ENCODE assay signal across 16 cellular contexts in the genomic region with DNA sequence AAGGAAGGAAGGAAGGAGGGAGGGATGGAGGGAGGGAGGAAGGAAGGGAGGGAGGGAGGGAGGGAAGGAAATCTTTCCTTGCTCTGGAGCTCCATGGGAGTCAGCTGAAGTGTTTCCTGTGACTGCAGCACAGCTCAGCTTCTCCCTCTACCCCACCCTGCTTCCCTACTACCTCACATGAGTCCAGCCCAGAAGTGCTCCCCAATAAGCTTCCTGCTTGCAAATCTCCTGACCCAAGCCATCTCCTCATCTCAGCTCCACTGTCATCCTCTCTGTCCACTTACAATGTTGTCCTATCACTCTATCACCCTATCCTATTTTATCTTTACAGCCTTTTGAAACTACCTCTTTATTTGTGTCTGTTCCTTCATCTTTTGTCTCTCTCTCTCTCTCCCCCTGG. TPM values are rescaled to one million over a fixed set of nuclear protein-coding genes. Genes with fewer than 3 reads are reported as not detected.
DNase-seq lines count a peak whose midpoint lies in the region; TF ChIP-seq lines count a peak whose summit lies in the region.
"Had no signal": no experiment of that assay in that cellular context is flagged by ENCODE, and none has a peak within 500 bp of the region (broad histone marks: within the 10 kb centered on the region; RNA-seq: fewer than 3 reads in every experiment).

No MANE protein-coding gene starts in this region.

- H3K27ac ChIP-seq in KOPT-K1 (ENCODE audit: low read depth, low read length, poor library complexity, severe bottlenecking): peak overlapping the region; percentile 80
- H3K27ac ChIP-seq: suprapubic skin had no signal

- peak overlapping the region; percentile 87 for H3K27ac Mint-ChIP-seq in activated naive CD4-positive, alpha-beta T cell treated with anti-CD3 and anti-CD28 coated beads, Interleukin-2, amount 10 ng/mL, durations not matched to agents 7 days and 5 days
- H3K27ac Mint-ChIP-seq in brain: peak overlapping the region in 4 of 5 experiments; percentile 7 to 70 (median 38)

- H3K27me3 Mint-ChIP-seq in activated naive CD4-positive, alpha-beta T cell treated with anti-CD3 and anti-CD28 coated beads, Interleukin-2, amount 10 ng/mL, durations not matched to agents 7 days and 5 days: peaks cover 16% of the 10 kb centered on the region
- H3K27me3 Mint-ChIP-seq in brain: peaks cover 11% of the 10 kb centered on the region

- TF ChIP-seq CTCF in brain (conservative IDR thresholded peaks at IDR 0.05): no peak

- peaks cover 39% of the 10 kb centered on the region for H3K4me1 Mint-ChIP-seq in activated naive CD4-positive, alpha-beta T cell treated with anti-CD3 and anti-CD28 coated beads, Interleukin-2, amount 10 ng/mL, durations not matched to agents 7 days and 5 days
- H3K4me1 Mint-ChIP-seq in brain: peaks cover 69% of the 10 kb centered on the region

- no peaks in the 10 kb centered on the region for H3K36me3 ChIP-seq in KOPT-K1 (ENCODE audit: insufficient read depth, low read length)
- H3K36me3 ChIP-seq: suprapubic skin had no signal

- DNase-seq in activated naive CD4-positive, alpha-beta T cell treated with anti-CD3 and anti-CD28 coated beads, Interleukin-2, amount 10 ng/mL, durations not matched to agents 7 days and 5 days: no peak
- no peak for DNase-seq in activated naive CD4-positive, alpha-beta T cell (lab: John Stamatoyannopoulos, UW)
- peak; percentile 11 for DNase-seq in posterior vena cava (ENCODE audit: low spot score)
- no peak for DNase-seq in DMS153 (lab: John Stamatoyannopoulos, UW)
- no peak for DNase-seq in NCI-H128 (lab: John Stamatoyannopoulos, UW; ENCODE audit: unreplicated experiment)
- DNase-seq in CD1c-positive myeloid dendritic cell (ENCODE audit: extremely low spot score): no peak
- DNase-seq: DMS 273 treated with DMSO at 0.1 percent for 48 hours; hippocampal formation; NCI-H1694; NCI-H748 treated with DMSO at 0.1 percent for 48 hours; occipital lobe; stimulated activated CD4-positive, alpha-beta T cell treated with anti-CD3 and anti-CD28 coated beads, Interleukin-2, amount 100 ng/mL, for 24 hours had no signal

- H3K36me3 Mint-ChIP-seq in activated naive CD4-positive, alpha-beta T cell treated with anti-CD3 and anti-CD28 coated beads, Interleukin-2, amount 10 ng/mL, durations not matched to agents 7 days and 5 days: peaks cover 3% of the 10 kb centered on the region
- H3K36me3 Mint-ChIP-seq in brain: no peaks in the 10 kb centered on the region
- H3K36me3 Mint-ChIP-seq: activated naive CD4-positive, alpha-beta T cell treated with anti-CD3 and anti-CD28 coated beads, Interleukin-2, amount 50 U/mL, for 72 hours had no signal

- intact Hi-C loops in posterior vena cava (cut with DNase I): no loop called here

- CTCF ChIA-PET in activated naive CD4-positive, alpha-beta T cell treated with anti-CD3 and anti-CD28 coated beads, Interleukin-2, amount 10 ng/mL, durations not matched to agents 7 days and 5 days (lab: Charles Lee): interaction anchor here (1.0 kb wide), 1 partner anchor 10 kb away, joined by 3 read pairs; no protein-coding TSS in a partner anchor

- no peak overlapping the region for H3K4me3 Mint-ChIP-seq in activated naive CD4-positive, alpha-beta T cell treated with anti-CD3 and anti-CD28 coated beads, Interleukin-2, amount 10 ng/mL, durations not matched to agents 7 days and 5 days
- H3K4me3 Mint-ChIP-seq in brain: no peak overlapping the region

- peaks cover 7% of the 10 kb centered on the region for H3K9me3 Mint-ChIP-seq in activated naive CD4-positive, alpha-beta T cell treated with anti-CD3 and anti-CD28 coated beads, Interleukin-2, amount 10 ng/mL, durations not matched to agents 7 days and 5 days
- peaks cover 0 to 6% (median 0%) of the 10 kb centered on the region in 5 experiments for H3K9me3 Mint-ChIP-seq in brain
- H3K9me3 Mint-ChIP-seq: activated naive CD4-positive, alpha-beta T cell treated with anti-CD3 and anti-CD28 coated beads, Interleukin-2, amount 50 U/mL, for 72 hours had no signal

- H3K9me3 ChIP-seq in KOPT-K1 (ENCODE audit: insufficient read depth, low read length, poor library complexity, severe bottlenecking): no peaks in the 10 kb centered on the region
- H3K9me3 ChIP-seq: suprapubic skin had no signal

RNA-seq across cellular contexts. Expression of a gene that starts 52.9 kb away (rescaled TPM):
- polyA plus RNA-seq in brain (ENCODE audit: insufficient read depth, low read depth, low replicate concordance): 197 TPM
- 10 to 100 TPM; 41.8 to 56.1 TPM for total RNA-seq in posterior vena cava
